ENCODE assay signal across 20 cellular contexts in genomic region chr15:85551221-85551832, GRCh38.
DNase-seq lines count a peak whose midpoint lies in the region; ATAC-seq, FAIRE-seq and TF ChIP-seq lines count a peak whose summit lies in the region.
"Had no signal": no experiment of that assay in that cellular context is flagged by ENCODE, and none has a peak within 500 bp of the region (broad histone marks: within the 10 kb centered on the region; RNA-seq: fewer than 3 reads in every experiment).

No MANE protein-coding gene starts in this region.

- H3K4me1 Mint-ChIP-seq in HFFc6 (ENCODE audit: low read depth), result peaks cover 7% of the 10 kb centered on the region; the same call in 1 of the 2 replicates

- TF ChIP-seq POLR2A in A549 (IDR thresholded peaks at IDR 0.05; ENCODE audit: low read length), result no peak

- WGBS in A549 (ENCODE audit: missing lambda C conversion rate), result 77% methylated on average over 3 of the region's 3 CpGs

- H3K9me3 Mint-ChIP-seq in HFFc6, result no peaks in the 10 kb centered on the region
- H3K9me3 Mint-ChIP-seq: activated naive CD8-positive, alpha-beta T cell treated with anti-CD3 and anti-CD28 coated beads, Interleukin-2, amount 10 ng/mL, durations not matched to agents 7 days and 5 days; natural killer cell treated with Interleukin-12 subunit alpha and Interleukin-12 subunit beta and Interleukin-15 and Interleukin-18, amount 100 ng/mL, for 72 hours had no signal

- TF ChIP-seq CTCF in A549 (IDR thresholded peaks at IDR 0.05) (no peak), HFFc6 (IDR thresholded peaks at IDR 0.05) (no peak), cardiac fibroblast (IDR thresholded peaks at IDR 0.05; ENCODE audit: low read depth, low read length) (no peak), lower lobe of right lung (IDR thresholded peaks at IDR 0.05) (no peak)

- DNase-seq in A549 (ENCODE audit: low read depth in 1 of 2, low spot score in 1 of 2), result no peak
- DNase-seq in HFFc6, result no peak
- peak; percentile 28 to 65 for DNase-seq in cardiac fibroblast (ENCODE audit: low read depth in 2 of 2)
- no peak for DNase-seq in lower lobe of right lung
- no peak for DNase-seq in caudate nucleus (lab: John Stamatoyannopoulos, UW)
- DNase-seq in NAMALWA (ENCODE audit: low spot score), result no peak
- no peak for DNase-seq in activated CD8-positive, alpha-beta memory T cell treated with anti-CD3 and anti-CD28 coated beads, Interleukin-2, amount 50 U/mL, for 4 hours
- DNase-seq: activated CD4-positive, alpha-beta T cell treated with anti-CD3 and anti-CD28 coated beads, Interleukin-2, amount 50 U/mL, for 4 hours; activated naive CD8-positive, alpha-beta T cell treated with anti-CD3 and anti-CD28 coated beads, Interleukin-2, amount 10 ng/mL, durations not matched to agents 7 days and 5 days; activated T-cell treated with anti-CD3 and anti-CD28 coated beads, Interleukin-2, amount 50 U/mL, for 1 hour; effector memory CD4-positive, alpha-beta T cell; foreskin melanocyte; NCI-H2081 treated with DMSO at 0.1 percent for 48 hours; stomach had no signal

- H3K27me3 Mint-ChIP-seq in HFFc6 (ENCODE audit: insufficient read depth), result no peaks in the 10 kb centered on the region
- H3K27me3 Mint-ChIP-seq: activated naive CD8-positive, alpha-beta T cell treated with anti-CD3 and anti-CD28 coated beads, Interleukin-2, amount 10 ng/mL, durations not matched to agents 7 days and 5 days; natural killer cell treated with Interleukin-12 subunit alpha and Interleukin-12 subunit beta and Interleukin-15 and Interleukin-18, amount 100 ng/mL, for 72 hours had no signal

- no peak overlapping the region for H3K27ac ChIP-seq in A549
- peak overlapping the region; percentile 77 for H3K27ac ChIP-seq in lower lobe of right lung
- no peak overlapping the region for H3K27ac ChIP-seq in caudate nucleus (ENCODE audit: low read depth, low read length)

- peak; percentile 49 to 50; a peak in 2 of 6 replicates for ATAC-seq in A549
- ATAC-seq in lower lobe of right lung, result peak; percentile 84
- no peak for ATAC-seq in GM21825 (IDR thresholded peaks at IDR 0.05; ENCODE audit: unreplicated experiment)
- ATAC-seq: Panc1 had no signal

- intact Hi-C loops in lower lobe of right lung (cut with DNase I), result no loop called here

- H3K27me3 ChIP-seq in lower lobe of right lung (ENCODE audit: low read depth), result no peaks in the 10 kb centered on the region
- H3K27me3 ChIP-seq: stomach had no signal

- H3K36me3 Mint-ChIP-seq in HFFc6 (ENCODE audit: low read depth), result peaks cover 19% of the 10 kb centered on the region
- H3K36me3 Mint-ChIP-seq: natural killer cell treated with Interleukin-12 subunit alpha and Interleukin-12 subunit beta and Interleukin-15 and Interleukin-18, amount 100 ng/mL, for 72 hours had no signal

- no peak for TF ChIP-seq EP300 in A549 (IDR thresholded peaks at IDR 0.05)

- H3K9me3 ChIP-seq in A549, result no peaks in the 10 kb centered on the region
- no peaks in the 10 kb centered on the region for H3K9me3 ChIP-seq in lower lobe of right lung
- H3K9me3 ChIP-seq: stomach had no signal

- H3K36me3 ChIP-seq in lower lobe of right lung, result peaks cover 10% of the 10 kb centered on the region

- H3K27ac Mint-ChIP-seq in HFFc6, result peak overlapping the region; percentile 10; the same call in 1 of the 2 replicates
- H3K27ac Mint-ChIP-seq: activated naive CD8-positive, alpha-beta T cell treated with anti-CD3 and anti-CD28 coated beads, Interleukin-2, amount 10 ng/mL, durations not matched to agents 7 days and 5 days; natural killer cell treated with Interleukin-12 subunit alpha and Interleukin-12 subunit beta and Interleukin-15 and Interleukin-18, amount 100 ng/mL, for 72 hours had no signal

- CTCF ChIA-PET in A549 (lab: Yijun Ruan, JAX), result no interaction called here

- no peak overlapping the region for H3K4me3 Mint-ChIP-seq in HFFc6
- H3K4me3 Mint-ChIP-seq: activated naive CD8-positive, alpha-beta T cell treated with anti-CD3 and anti-CD28 coated beads, Interleukin-2, amount 10 ng/mL, durations not matched to agents 7 days and 5 days; natural killer cell treated with Interleukin-12 subunit alpha and Interleukin-12 subunit beta and Interleukin-15 and Interleukin-18, amount 100 ng/mL, for 72 hours had no signal

- no peak for FAIRE-seq in A549 (lab: Jason Lieb, UNC)
- FAIRE-seq: GM12892, H54, HTR-8/SVneo had no signal

- no peak for TF ChIP-seq RAD21 in A549 (conservative IDR thresholded peaks at IDR 0.05 in 1 of 2, IDR thresholded peaks at IDR 0.05 in 1 of 2)

- H3K4me3 ChIP-seq in A549 (no peak overlapping the region), cardiac fibroblast (replicated peaks in 1 of 2; ENCODE audit: low read depth in 2 of 2, low read length in 2 of 2) (no peak overlapping the region), lower lobe of right lung (no peak overlapping the region)
- H3K4me3 ChIP-seq: stomach had no signal

- H3K4me1 ChIP-seq in A549 (peaks cover 9% of the 10 kb centered on the region; the same call in 1 of the 3 replicates), lower lobe of right lung (peaks cover 55% of the 10 kb centered on the region)

- POLR2A ChIA-PET in A549 (lab: Yijun Ruan, JAX), result no interaction called here

- no peak overlapping the region for H3K4me2 ChIP-seq in A549

TF ChIP-seq in A549, 52 proteins besides CTCF, POLR2A, EP300 and RAD21:
- TF ChIP-seq TFCP2L1 (CRISPR knock-in tag; IDR thresholded peaks at IDR 0.05), result no peak
- no peak for TF ChIP-seq REST (IDR thresholded peaks at IDR 0.05)
- no peak for TF ChIP-seq HOXB13 (CRISPR knock-in tag; IDR thresholded peaks at IDR 0.05; ENCODE audit: low read depth)
- TF ChIP-seq NFE2L2 (conservative IDR thresholded peaks at IDR 0.05; ENCODE audit: low read length), result no peak
- TF ChIP-seq SREBF2 (IDR thresholded peaks at IDR 0.05), result no peak
- no peak for TF ChIP-seq CBX8 (IDR thresholded peaks at IDR 0.05)
- no peak for TF ChIP-seq CBX2 (IDR thresholded peaks at IDR 0.05; ENCODE audit: borderline replicate concordance, low read depth)
- no peak for TF ChIP-seq HDAC2 (IDR thresholded peaks at IDR 0.05)
- TF ChIP-seq KDM1A (IDR thresholded peaks at IDR 0.05; ENCODE audit: low read depth), result no peak
- no peak for TF ChIP-seq SMC3 (IDR thresholded peaks at IDR 0.05)
- no peak for TF ChIP-seq CEBPB (IDR thresholded peaks at IDR 0.05)
- TF ChIP-seq ZC3H11A (IDR thresholded peaks at IDR 0.05), result no peak
- TF ChIP-seq FOSL2 (IDR thresholded peaks at IDR 0.05), result no peak
- no peak for TF ChIP-seq FOSL2 (CRISPR knock-in tag; IDR thresholded peaks at IDR 0.05)
- TF ChIP-seq TP53 (CRISPR knock-in tag; IDR thresholded peaks at IDR 0.05), result no peak
- no peak for TF ChIP-seq PBX3 (IDR thresholded peaks at IDR 0.05)
- no peak for TF ChIP-seq CHD4 (IDR thresholded peaks at IDR 0.05; ENCODE audit: borderline replicate concordance)
- TF ChIP-seq ZNF302 (CRISPR knock-in tag; IDR thresholded peaks at IDR 0.05), result no peak
TF ChIP-seq in A549: peak in this region for 0.

Comparison
In these comparisons a context has a peak if more than half of its experiments do, and no peak if none do; other contexts are left out.
1. DNase-seq: peak in cardiac fibroblast (2 of 2); none in A549 (0 of 2), HFFc6 (single experiment), lower lobe of right lung (single experiment), caudate nucleus (0 of 61), NAMALWA (single experiment) and activated CD8-positive, alpha-beta memory T cell treated with anti-CD3 and anti-CD28 coated beads, Interleukin-2, amount 50 U/mL, for 4 hours (single experiment).